In the genomic region with DNA sequence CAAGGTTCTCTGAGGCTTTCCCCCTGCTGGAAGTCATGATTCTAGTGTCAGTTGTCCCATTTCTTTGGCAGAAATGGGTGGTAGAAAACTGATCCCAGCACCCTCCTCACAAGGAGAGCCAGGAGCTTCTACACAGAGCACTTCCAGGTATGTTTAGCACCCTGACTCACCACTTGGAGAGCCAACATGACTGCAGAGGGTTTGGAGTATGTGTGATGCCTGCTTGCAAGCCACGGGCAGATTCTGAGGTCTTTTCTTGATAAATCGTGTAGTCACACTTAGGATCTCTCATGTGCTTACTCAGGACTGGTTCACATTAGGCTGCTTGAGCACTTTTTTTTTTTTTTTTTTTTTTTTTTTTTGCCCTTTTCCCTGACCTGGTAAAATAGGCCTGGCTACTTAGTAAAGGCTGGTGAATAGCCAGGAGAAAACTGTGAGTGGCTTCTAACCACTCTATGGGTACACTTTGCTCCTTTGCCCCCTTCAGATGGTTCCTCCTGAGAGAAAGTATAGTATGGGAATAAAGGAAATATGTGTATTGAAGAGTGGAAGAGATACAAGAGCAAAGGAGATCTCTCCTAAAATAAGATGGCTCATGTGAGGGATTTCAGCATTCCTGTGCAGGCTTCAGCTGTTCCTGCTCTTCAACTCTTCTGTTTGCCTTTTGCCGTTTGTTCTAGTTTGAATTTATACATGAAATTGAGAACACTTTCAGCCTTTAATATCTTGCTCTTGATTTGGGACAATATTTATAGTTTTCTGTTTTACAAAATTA, we compare ENCODE assay signal across 1 cellular context.
TF ChIP-seq lines count a peak whose summit lies in the region.

No MANE protein-coding gene starts in this region.

TF ChIP-seq in GM23338, 12 proteins besides CTCF, POLR2A, EP300 and RAD21:
- TF ChIP-seq STAT1 (IDR thresholded peaks at IDR 0.05; ENCODE audit: unreplicated experiment) = no peak
- no peak for TF ChIP-seq EZH2phosphoT487 (IDR thresholded peaks at IDR 0.05; ENCODE audit: unreplicated experiment)
- TF ChIP-seq ZNF114 (CRISPR knock-in tag; IDR thresholded peaks at IDR 0.05) = no peak
- TF ChIP-seq CREB1 (CRISPR knock-in tag; IDR thresholded peaks at IDR 0.05; ENCODE audit: low read depth) = no peak
- TF ChIP-seq, protein P1, sequence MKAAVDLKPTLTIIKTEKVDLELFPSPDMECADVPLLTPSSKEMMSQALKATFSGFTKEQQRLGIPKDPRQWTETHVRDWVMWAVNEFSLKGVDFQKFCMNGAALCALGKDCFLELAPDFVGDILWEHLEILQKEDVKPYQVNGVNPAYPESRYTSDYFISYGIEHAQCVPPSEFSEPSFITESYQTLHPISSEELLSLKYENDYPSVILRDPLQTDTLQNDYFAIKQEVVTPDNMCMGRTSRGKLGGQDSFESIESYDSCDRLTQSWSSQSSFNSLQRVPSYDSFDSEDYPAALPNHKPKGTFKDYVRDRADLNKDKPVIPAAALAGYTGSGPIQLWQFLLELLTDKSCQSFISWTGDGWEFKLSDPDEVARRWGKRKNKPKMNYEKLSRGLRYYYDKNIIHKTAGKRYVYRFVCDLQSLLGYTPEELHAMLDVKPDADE (IDR thresholded peaks at IDR 0.05) = no peak
- TF ChIP-seq, protein P2, sequence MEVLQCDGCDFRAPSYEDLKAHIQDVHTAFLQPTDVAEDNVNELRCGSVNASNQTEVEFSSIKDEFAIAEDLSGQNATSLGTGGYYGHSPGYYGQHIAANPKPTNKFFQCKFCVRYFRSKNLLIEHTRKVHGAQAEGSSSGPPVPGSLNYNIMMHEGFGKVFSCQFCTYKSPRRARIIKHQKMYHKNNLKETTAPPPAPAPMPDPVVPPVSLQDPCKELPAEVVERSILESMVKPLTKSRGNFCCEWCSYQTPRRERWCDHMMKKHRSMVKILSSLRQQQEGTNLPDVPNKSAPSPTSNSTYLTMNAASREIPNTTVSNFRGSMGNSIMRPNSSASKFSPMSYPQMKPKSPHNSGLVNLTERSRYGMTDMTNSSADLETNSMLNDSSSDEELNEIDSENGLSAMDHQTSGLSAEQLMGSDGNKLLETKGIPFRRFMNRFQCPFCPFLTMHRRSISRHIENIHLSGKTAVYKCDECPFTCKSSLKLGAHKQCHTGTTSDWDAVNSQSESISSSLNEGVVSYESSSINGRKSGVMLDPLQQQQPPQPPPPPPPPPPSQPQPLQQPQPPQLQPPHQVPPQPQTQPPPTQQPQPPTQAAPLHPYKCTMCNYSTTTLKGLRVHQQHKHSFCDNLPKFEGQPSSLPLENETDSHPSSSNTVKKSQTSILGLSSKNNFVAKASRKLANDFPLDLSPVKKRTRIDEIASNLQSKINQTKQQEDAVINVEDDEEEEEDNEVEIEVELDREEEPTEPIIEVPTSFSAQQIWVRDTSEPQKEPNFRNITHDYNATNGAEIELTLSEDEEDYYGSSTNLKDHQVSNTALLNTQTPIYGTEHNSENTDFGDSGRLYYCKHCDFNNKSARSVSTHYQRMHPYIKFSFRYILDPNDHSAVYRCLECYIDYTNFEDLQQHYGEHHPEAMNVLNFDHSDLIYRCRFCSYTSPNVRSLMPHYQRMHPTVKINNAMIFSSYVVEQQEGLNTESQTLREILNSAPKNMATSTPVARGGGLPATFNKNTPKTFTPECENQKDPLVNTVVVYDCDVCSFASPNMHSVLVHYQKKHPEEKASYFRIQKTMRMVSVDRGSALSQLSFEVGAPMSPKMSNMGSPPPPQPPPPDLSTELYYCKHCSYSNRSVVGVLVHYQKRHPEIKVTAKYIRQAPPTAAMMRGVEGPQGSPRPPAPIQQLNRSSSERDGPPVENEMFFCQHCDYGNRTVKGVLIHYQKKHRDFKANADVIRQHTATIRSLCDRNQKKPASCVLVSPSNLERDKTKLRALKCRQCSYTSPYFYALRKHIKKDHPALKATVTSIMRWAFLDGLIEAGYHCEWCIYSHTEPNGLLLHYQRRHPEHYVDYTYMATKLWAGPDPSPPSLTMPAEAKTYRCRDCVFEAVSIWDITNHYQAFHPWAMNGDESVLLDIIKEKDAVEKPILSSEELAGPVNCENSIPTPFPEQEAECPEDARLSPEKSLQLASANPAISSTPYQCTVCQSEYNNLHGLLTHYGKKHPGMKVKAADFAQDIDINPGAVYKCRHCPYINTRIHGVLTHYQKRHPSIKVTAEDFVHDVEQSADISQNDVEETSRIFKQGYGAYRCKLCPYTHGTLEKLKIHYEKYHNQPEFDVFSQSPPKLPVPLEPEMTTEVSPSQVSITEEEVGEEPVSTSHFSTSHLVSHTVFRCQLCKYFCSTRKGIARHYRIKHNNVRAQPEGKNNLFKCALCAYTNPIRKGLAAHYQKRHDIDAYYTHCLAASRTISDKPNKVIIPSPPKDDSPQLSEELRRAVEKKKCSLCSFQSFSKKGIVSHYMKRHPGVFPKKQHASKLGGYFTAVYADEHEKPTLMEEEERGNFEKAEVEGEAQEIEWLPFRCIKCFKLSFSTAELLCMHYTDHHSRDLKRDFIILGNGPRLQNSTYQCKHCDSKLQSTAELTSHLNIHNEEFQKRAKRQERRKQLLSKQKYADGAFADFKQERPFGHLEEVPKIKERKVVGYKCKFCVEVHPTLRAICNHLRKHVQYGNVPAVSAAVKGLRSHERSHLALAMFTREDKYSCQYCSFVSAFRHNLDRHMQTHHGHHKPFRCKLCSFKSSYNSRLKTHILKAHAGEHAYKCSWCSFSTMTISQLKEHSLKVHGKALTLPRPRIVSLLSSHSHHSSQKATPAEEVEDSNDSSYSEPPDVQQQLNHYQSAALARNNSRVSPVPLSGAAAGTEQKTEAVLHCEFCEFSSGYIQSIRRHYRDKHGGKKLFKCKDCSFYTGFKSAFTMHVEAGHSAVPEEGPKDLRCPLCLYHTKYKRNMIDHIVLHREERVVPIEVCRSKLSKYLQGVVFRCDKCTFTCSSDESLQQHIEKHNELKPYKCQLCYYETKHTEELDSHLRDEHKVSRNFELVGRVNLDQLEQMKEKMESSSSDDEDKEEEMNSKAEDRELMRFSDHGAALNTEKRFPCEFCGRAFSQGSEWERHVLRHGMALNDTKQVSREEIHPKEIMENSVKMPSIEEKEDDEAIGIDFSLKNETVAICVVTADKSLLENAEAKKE (CRISPR knock-in tag; IDR thresholded peaks at IDR 0.05) = no peak
- no peak for TF ChIP-seq EZH2 (IDR thresholded peaks at IDR 0.05; ENCODE audit: low read depth, unreplicated experiment)
- no peak for TF ChIP-seq ZNF331 (CRISPR knock-in tag; IDR thresholded peaks at IDR 0.05; ENCODE audit: low read depth)
